9 cellular contexts compared by ENCODE assay signal in genomic region chr4:107993969-107994368, GRCh38. TPM values are rescaled to one million over a fixed set of nuclear protein-coding genes. Genes with fewer than 3 reads are reported as not detected.
DNase-seq lines count a peak whose midpoint lies in the region; ATAC-seq and TF ChIP-seq lines count a peak whose summit lies in the region.
"Had no signal": no experiment of that assay in that cellular context is flagged by ENCODE, and none has a peak within 500 bp of the region (broad histone marks: within the 10 kb centered on the region; RNA-seq: fewer than 3 reads in every experiment).

No MANE protein-coding gene starts in this region.

- H3K9me3 ChIP-seq in heart right ventricle (no peaks in the 10 kb centered on the region), MM.1S (replicated peaks; ENCODE audit: insufficient read depth, low read length) (no peaks in the 10 kb centered on the region), thoracic aorta (no peaks in the 10 kb centered on the region), mucosa of descending colon (no peaks in the 10 kb centered on the region)

- TF ChIP-seq CTCF in heart right ventricle (IDR thresholded peaks at IDR 0.05) (no peak), MM.1S (IDR thresholded peaks at IDR 0.05; ENCODE audit: low read length) (no peak), thoracic aorta (IDR thresholded peaks at IDR 0.05) (no peak), mucosa of descending colon (IDR thresholded peaks at IDR 0.05) (no peak)

- 29 to 54% methylated on average over 3 of the region's 3 CpGs for WGBS in heart right ventricle, 2 donors

- H3K79me2 ChIP-seq in MM.1S (ENCODE audit: low read length) = peaks cover 99% of the 10 kb centered on the region

- no peaks in the 10 kb centered on the region for H3K27me3 ChIP-seq in heart right ventricle
- H3K27me3 ChIP-seq in MM.1S (replicated peaks; ENCODE audit: insufficient read depth, low read length) = no peaks in the 10 kb centered on the region
- H3K27me3 ChIP-seq in thoracic aorta (replicated peaks; ENCODE audit: insufficient read depth) = no peaks in the 10 kb centered on the region

- intact Hi-C loops in heart right ventricle (cut with DNase I) = loop anchor here in 2 of 10 donors (10.0 kb wide), 2 partner anchors 59 to 169 kb away; partner anchors contain the start of genes CYP2U1 (in 1 of the 2) and SGMS2 (in 1 of the 2)
- intact Hi-C loops in left cardiac atrium (cut with DNase I) = no loop called here
- intact Hi-C loops in mucosa of descending colon (cut with DNase I, micrococcal nuclease) = no loop called here

- H3K4me1 ChIP-seq in heart right ventricle = peaks cover 2 to 79% (median 53%) of the 10 kb centered on the region in 9 donors
- peaks cover 58% of the 10 kb centered on the region for H3K4me1 ChIP-seq in MM.1S (ENCODE audit: low read length)
- H3K4me1 ChIP-seq in thoracic aorta (ENCODE audit: control insufficient read depth in 1 of 2, low read depth in 2 of 2) = peaks cover 41 to 84% of the 10 kb centered on the region in 2 donors
- H3K4me1 ChIP-seq in mucosa of descending colon (ENCODE audit: low read depth) = peaks cover 26% of the 10 kb centered on the region

- H3K4me2 ChIP-seq in MM.1S (ENCODE audit: low read depth, low read length) = peak overlapping the region; percentile 51

- peaks cover 11% of the 10 kb centered on the region; the same call in 1 of the 2 replicates for H3F3A ChIP-seq in MM.1S (ENCODE audit: insufficient read depth, low read length)

- H2AFZ ChIP-seq in MM.1S (ENCODE audit: low read length) = no peak overlapping the region

- H3K4me3 ChIP-seq in heart right ventricle (peak overlapping the region in 5 of 10 donors; percentile 2 to 87 (median 6)), MM.1S (ENCODE audit: low read length) (no peak overlapping the region), thoracic aorta (peak overlapping the region; percentile 25), mucosa of descending colon (no peak overlapping the region)

- H3K27ac ChIP-seq in heart right ventricle (peak overlapping the region in 6 of 10 donors; percentile 48 to 94 (median 92)), MM.1S (ENCODE audit: low read length) (peak overlapping the region; percentile 36; the same call in 1 of the 2 replicates), thoracic aorta (peak overlapping the region; percentile 6 to 90)

- H3K9ac ChIP-seq in MM.1S (ENCODE audit: low read length) = peak overlapping the region; percentile 14; the same call in 1 of the 2 replicates

- H3K36me3 ChIP-seq in heart right ventricle = no peaks in the 10 kb centered on the region
- no peaks in the 10 kb centered on the region; the same call in 1 of the 2 replicates for H3K36me3 ChIP-seq in MM.1S (replicated peaks; ENCODE audit: insufficient read depth, low read length)
- H3K36me3 ChIP-seq in thoracic aorta = no peaks in the 10 kb centered on the region
- no peaks in the 10 kb centered on the region for H3K36me3 ChIP-seq in mucosa of descending colon (ENCODE audit: low read depth)

- H4K20me1 ChIP-seq in MM.1S (ENCODE audit: insufficient read depth, low read length) = no peaks in the 10 kb centered on the region

- DNase-seq in heart right ventricle = no peak
- DNase-seq in left cardiac atrium = no peak
- DNase-seq in MM.1S = no peak
- no peak for DNase-seq in thoracic aorta (ENCODE audit: low spot score)
- no peak for DNase-seq in activated CD4-positive, alpha-beta T cell treated with anti-CD3 and anti-CD28 coated beads for 4 hours
- DNase-seq in NCI-H1092 treated with DMSO at 0.1 percent for 48 hours (lab: John Stamatoyannopoulos, UW) = no peak
- DNase-seq in mucosa of descending colon = no peak
- DNase-seq: NCI-H69 had no signal

- H3K9me2 ChIP-seq in MM.1S (replicated peaks; ENCODE audit: insufficient read depth, low read length) = no peaks in the 10 kb centered on the region

- ATAC-seq in heart right ventricle = no peak
- ATAC-seq in left cardiac atrium = no peak
- ATAC-seq in HG02642 (IDR thresholded peaks at IDR 0.05; ENCODE audit: poor library complexity, unreplicated experiment) = peak; percentile 27
- no peak for ATAC-seq in thoracic aorta (ENCODE audit: insufficient number of reproducible peaks, low FRiP score, low read depth)
- no peak for ATAC-seq in mucosa of descending colon

RNA-seq across cellular contexts. Expression of gene HADH, which starts 4.3 kb away (rescaled TPM):
- total RNA-seq in heart right ventricle (100 to 1,000 TPM; 163 to 295 (median 238) TPM), left cardiac atrium (100 to 1,000 TPM; 103 to 132 TPM), thoracic aorta (10 to 100 TPM; 46.1 to 58.1 TPM), mucosa of descending colon (100 to 1,000 TPM in 2 of 3 donors, 10 to 100 TPM in 1; 76.7 to 151 (median 103) TPM)
- polyA plus RNA-seq in heart right ventricle = 100 to 1,000 TPM in 1 of 2 donors, 10 to 100 TPM in 1; 58.2 to 134 TPM

Comparison
In these comparisons a context has a peak if more than half of its experiments do, and no peak if none do; other contexts are left out.
1. H3K27ac ChIP-seq: peak in every context shown above with its lines; median percentile 92 in heart right ventricle; 48 in thoracic aorta; 36 in MM.1S.